ENCODE assay signal across 18 cellular contexts in the genomic region with DNA sequence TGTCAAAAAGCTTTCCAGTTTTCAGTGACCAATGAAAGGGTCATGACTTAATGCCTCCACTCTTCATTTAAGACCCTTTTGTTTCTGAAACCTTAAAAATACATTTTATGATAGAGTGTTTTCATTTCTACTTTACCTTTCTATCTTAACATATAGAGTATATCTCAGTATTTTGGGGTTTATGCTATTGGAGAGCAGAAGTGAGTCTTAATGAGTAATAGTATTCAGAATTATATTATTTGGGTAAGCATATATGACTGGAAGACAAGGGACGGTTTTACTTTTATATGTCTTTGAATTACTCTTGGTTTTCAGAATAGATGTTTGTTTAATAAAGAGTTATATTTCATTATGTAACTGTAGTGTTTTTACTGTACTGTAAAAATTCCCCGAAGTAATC. TPM values are rescaled to one million over a fixed set of nuclear protein-coding genes. Genes with fewer than 3 reads are reported as not detected.
DNase-seq lines count a peak whose midpoint lies in the region; ATAC-seq, FAIRE-seq and TF ChIP-seq lines count a peak whose summit lies in the region.
"Had no signal": no experiment of that assay in that cellular context is flagged by ENCODE, and none has a peak within 500 bp of the region (broad histone marks: within the 10 kb centered on the region; RNA-seq: fewer than 3 reads in every experiment).

No MANE protein-coding gene starts in this region.

- H2AFZ ChIP-seq in HepG2 (ENCODE audit: low read length) (no peak overlapping the region), PC-9 (no peak overlapping the region), hepatocyte (no peak overlapping the region)

- H3K4me3 ChIP-seq in HepG2 (replicated peaks in 1 of 3; ENCODE audit: insufficient read depth in 1 of 3, low read depth in 2 of 3, low read length in 3 of 3) (no peak overlapping the region), right lobe of liver (no peak overlapping the region), PC-9 (no peak overlapping the region), hepatocyte (no peak overlapping the region), brain microvascular endothelial cell (ENCODE audit: low read depth, low read length) (no peak overlapping the region), transverse colon (no peak overlapping the region)

- TF ChIP-seq RAD21 in HepG2 (CRISPR knock-in tag; IDR thresholded peaks at IDR 0.05): no peak

- no TSS peak for BruUV-seq in HepG2 (replicated peaks; lab: Mats Ljungman, UMichigan)
- no TSS peak for BruUV-seq in PC-9 (replicated peaks; lab: Mats Ljungman, UMichigan)

- H3K79me2 ChIP-seq in HepG2 (ENCODE audit: insufficient read depth, low read length) (peaks cover 74% of the 10 kb centered on the region), PC-9 (ENCODE audit: low read depth) (peaks cover 83% of the 10 kb centered on the region), hepatocyte (peaks cover 96% of the 10 kb centered on the region)

- H4K20me1 ChIP-seq in HepG2 (ENCODE audit: insufficient read depth, low read length) (peaks cover 37% of the 10 kb centered on the region), PC-9 (ENCODE audit: insufficient read depth) (peaks cover 20% of the 10 kb centered on the region), hepatocyte (ENCODE audit: insufficient read depth, poor library complexity, severe bottlenecking) (peaks cover 70% of the 10 kb centered on the region)

- no peak overlapping the region for H3K9ac ChIP-seq in HepG2 (ENCODE audit: insufficient read depth, low read depth, low read length)
- H3K9ac ChIP-seq: KMS-11 had no signal

- no peaks in the 10 kb centered on the region for H3K9me3 Mint-ChIP-seq in effector memory CD8-positive, alpha-beta T cell
- H3K9me3 Mint-ChIP-seq: CD14-positive monocyte had no signal

- H3K4me1 Mint-ChIP-seq in effector memory CD8-positive, alpha-beta T cell (ENCODE audit: low read depth in 2 of 2): peaks cover 6 to 11% of the 10 kb centered on the region in 2 donors
- H3K4me1 Mint-ChIP-seq: CD14-positive monocyte had no signal

- intact Hi-C loops in HepG2 (cut with micrococcal nuclease; ENCODE audit: unreplicated experiment) (loop anchor here (1.0 kb wide), 1 partner anchor 10 kb away; no protein-coding TSS in a partner anchor), right lobe of liver (cut with DNase I) (no loop called here), PC-9 (cut with micrococcal nuclease; ENCODE audit: unreplicated experiment) (no loop called here), transverse colon (cut with DNase I; ENCODE audit: low total_unique reads) (no loop called here)

- POLR2A ChIA-PET in HepG2 (lab: Yijun Ruan, JAX): interaction anchor here (0.8 to 1.1 kb wide), 3 partner anchors 10 to 11 kb away, joined by 4 to 9 read pairs (median 4); partner anchors contain the start of gene ARHGAP5
- POLR2A ChIA-PET in PC-9 (lab: Charles Lee; ENCODE audit: unreplicated experiment): interaction anchor here (0.9 kb wide), 1 partner anchor 136 kb away, joined by 10 read pairs; no protein-coding TSS in a partner anchor

- H3K27me3 Mint-ChIP-seq in effector memory CD8-positive, alpha-beta T cell: no peaks in the 10 kb centered on the region
- H3K27me3 Mint-ChIP-seq: B cell had no signal

- H3K4me1 ChIP-seq in HepG2 (ENCODE audit: insufficient read depth, low read length): peaks cover 48% of the 10 kb centered on the region
- peaks cover 0 to 14% (median 5%) of the 10 kb centered on the region in 4 donors for H3K4me1 ChIP-seq in right lobe of liver
- H3K4me1 ChIP-seq in PC-9 (replicated peaks; ENCODE audit: insufficient read depth): peaks cover 34% of the 10 kb centered on the region
- peaks cover 24% of the 10 kb centered on the region for H3K4me1 ChIP-seq in hepatocyte (ENCODE audit: insufficient read depth)
- peaks cover 13 to 58% (median 34%) of the 10 kb centered on the region in 4 donors for H3K4me1 ChIP-seq in transverse colon

- TF ChIP-seq CTCF in HepG2 (CRISPR knock-in tag; IDR thresholded peaks at IDR 0.05) (no peak), right lobe of liver (IDR thresholded peaks at IDR 0.05) (no peak), PC-9 (conservative IDR thresholded peaks at IDR 0.05) (no peak), hepatocyte (IDR thresholded peaks at IDR 0.05; ENCODE audit: poor library complexity) (no peak), brain microvascular endothelial cell (IDR thresholded peaks at IDR 0.05; ENCODE audit: low read depth, low read length, missing control alignments) (no peak), transverse colon (IDR thresholded peaks at IDR 0.05) (no peak)

- no peak for ATAC-seq in HepG2
- no peak for ATAC-seq in right lobe of liver
- no peak for ATAC-seq in effector memory CD8-positive, alpha-beta T cell (replicated peaks)

- in situ Hi-C loops in HepG2 (cut with HindIII; ENCODE audit: extremely low pct_ligation_motif_present, low pct_unique_long_range_greater_than_20kb): no loop called here
- in situ Hi-C loops in brain microvascular endothelial cell (cut with HindIII; ENCODE audit: low pct_ligation_motif_present, low sequenced_read_pairs): no loop called here
- in situ Hi-C loops in transverse colon (cut with MboI; ENCODE audit: low pct_ligation_motif_present in 1 of 4, low pct_unique_long_range_greater_than_20kb in 1 of 4, low sequenced_read_pairs in 3 of 4): loop anchor here in 2 of 4 donors (25.0 kb wide), 1 partner anchor 124 kb away; the partner anchor contains the start of genes RNU6-7 (in 2 of the 2) and RNU6-8 (in 2 of the 2)

- no peaks in the 10 kb centered on the region for H3K27me3 ChIP-seq in HepG2 (ENCODE audit: control insufficient read depth in 1 of 2, insufficient read depth in 2 of 2, low read length in 2 of 2)
- no peaks in the 10 kb centered on the region for H3K27me3 ChIP-seq in right lobe of liver
- H3K27me3 ChIP-seq in PC-9 (ENCODE audit: insufficient read depth, low read depth): no peaks in the 10 kb centered on the region
- H3K27me3 ChIP-seq in hepatocyte: no peaks in the 10 kb centered on the region
- no peaks in the 10 kb centered on the region for H3K27me3 ChIP-seq in brain microvascular endothelial cell (replicated peaks)
- no peaks in the 10 kb centered on the region for H3K27me3 ChIP-seq in transverse colon

- TF ChIP-seq POLR2A in HepG2 (IDR thresholded peaks at IDR 0.05; ENCODE audit: insufficient read depth in 1 of 2, low read depth in 2 of 2, low read length in 2 of 2) (no peak), right lobe of liver (IDR thresholded peaks at IDR 0.05) (no peak), transverse colon (IDR thresholded peaks at IDR 0.05) (no peak)

- no peak overlapping the region for H3K27ac Mint-ChIP-seq in effector memory CD8-positive, alpha-beta T cell
- H3K27ac Mint-ChIP-seq: B cell, CD14-positive monocyte had no signal

- H3K9me2 ChIP-seq in PC-9 (ENCODE audit: insufficient read depth) (no peaks in the 10 kb centered on the region), hepatocyte (replicated peaks; ENCODE audit: insufficient read depth) (no peaks in the 10 kb centered on the region)

- CTCF ChIA-PET in HepG2 (lab: Yijun Ruan, JAX; ENCODE audit: low intra/inter-chr PET ratio, low total read pairs) (no interaction called here), PC-9 (lab: Charles Lee) (no interaction called here)

- H3K27ac ChIP-seq in HepG2 (ENCODE audit: extremely low read length, insufficient read depth, low read length) (no peak overlapping the region), right lobe of liver (no peak overlapping the region), PC-9 (peak overlapping the region; percentile 28; the same call in 1 of the 2 replicates), hepatocyte (no peak overlapping the region), brain microvascular endothelial cell (no peak overlapping the region), transverse colon (no peak overlapping the region)
- H3K27ac ChIP-seq: KMS-11, RWPE1 had no signal

- 98% methylated on average over 2 of the region's 2 CpGs for WGBS in HepG2 (ENCODE audit: low lambda C conversion rate)
- WGBS in right lobe of liver (ENCODE audit: insufficient coverage, low coverage, low lambda C conversion rate, missing lambda C conversion rate): 88% methylated on average over 2 of the region's 2 CpGs
- WGBS in hepatocyte (ENCODE audit: low lambda C conversion rate, missing lambda C conversion rate): 55% methylated on average over 2 of the region's 2 CpGs
- 50% methylated on average over 2 of the region's 2 CpGs for WGBS in transverse colon (ENCODE audit: low coverage in 1 of 2), 2 donors

- H3K36me3 Mint-ChIP-seq in effector memory CD8-positive, alpha-beta T cell (ENCODE audit: insufficient read depth): peaks cover 9% of the 10 kb centered on the region

- no peak for DNase-seq in HepG2 (ENCODE audit: low spot score)
- DNase-seq in right lobe of liver: no peak
- DNase-seq in PC-9: no peak
- no peak for DNase-seq in hepatocyte (ENCODE audit: low spot score)
- no peak for DNase-seq in brain microvascular endothelial cell
- no peak for DNase-seq in transverse colon
- no peak for DNase-seq in effector memory CD8-positive, alpha-beta T cell
- no peak for DNase-seq in activated CD4-positive, alpha-beta T cell treated with anti-CD3 and anti-CD28 coated beads for 1 hour
- DNase-seq: MV-4-11, NCI-H1694, NCI-H524 treated with DMSO at 0.1 percent for 48 hours, OCI-M1, SIG-M5 had no signal

- H3F3A ChIP-seq in PC-9 (ENCODE audit: insufficient read depth, low read depth): peaks cover 11% of the 10 kb centered on the region

- no peak overlapping the region for H3K4me2 ChIP-seq in HepG2 (ENCODE audit: low read depth, low read length)
- peak overlapping the region; percentile 12 for H3K4me2 ChIP-seq in PC-9
- H3K4me2 ChIP-seq in hepatocyte: peak overlapping the region; percentile 4
- H3K4me2 ChIP-seq: KMS-11 had no signal

- no peak for TF ChIP-seq EP300 in HepG2 (IDR thresholded peaks at IDR 0.05; ENCODE audit: low read depth in 2 of 2, low read length in 2 of 2)
- TF ChIP-seq EP300 in HepG2 (CRISPR knock-in tag; IDR thresholded peaks at IDR 0.05; ENCODE audit: borderline replicate concordance): no peak
- TF ChIP-seq EP300 in transverse colon (IDR thresholded peaks at IDR 0.05; ENCODE audit: low read depth): no peak

- H3K4me3 Mint-ChIP-seq in effector memory CD8-positive, alpha-beta T cell: no peak overlapping the region
- H3K4me3 Mint-ChIP-seq: B cell, CD14-positive monocyte had no signal

- no peaks in the 10 kb centered on the region for H3K9me3 ChIP-seq in HepG2 (ENCODE audit: low read length)
- H3K9me3 ChIP-seq in right lobe of liver: no peaks in the 10 kb centered on the region
- H3K9me3 ChIP-seq in PC-9 (ENCODE audit: insufficient read depth, low read depth): no peaks in the 10 kb centered on the region
- H3K9me3 ChIP-seq in hepatocyte (ENCODE audit: low read depth): no peaks in the 10 kb centered on the region
- no peaks in the 10 kb centered on the region for H3K9me3 ChIP-seq in transverse colon

- peaks cover 9 to 27% of the 10 kb centered on the region in 2 experiments for H3K36me3 ChIP-seq in HepG2 (replicated peaks in 1 of 2; ENCODE audit: control insufficient read depth in 1 of 2, insufficient read depth in 2 of 2, low read length in 2 of 2)
- H3K36me3 ChIP-seq in right lobe of liver: peaks cover 0 to 9% (median 2%) of the 10 kb centered on the region in 4 donors
- peaks cover 26% of the 10 kb centered on the region for H3K36me3 ChIP-seq in PC-9 (ENCODE audit: low read depth)
- H3K36me3 ChIP-seq in hepatocyte (replicated peaks; ENCODE audit: insufficient read depth, low read depth): no peaks in the 10 kb centered on the region
- H3K36me3 ChIP-seq in brain microvascular endothelial cell (replicated peaks): peaks cover 10% of the 10 kb centered on the region
- peaks cover 0 to 13% (median 2%) of the 10 kb centered on the region in 4 donors for H3K36me3 ChIP-seq in transverse colon

- no peak for FAIRE-seq in HepG2 (lab: Jason Lieb, UNC)
- FAIRE-seq: GM12892 had no signal

RNA-seq across cellular contexts. Expression of gene ARHGAP5, which starts 10.8 kb away (rescaled TPM):
- total RNA-seq in HepG2 (2016; rRNA removed; fragmentation: Illumina TruSeq; extraction: Trizol): 144 and 251 TPM in 2 replicates
- total RNA-seq in HepG2 (2016; cell fraction: cytosol; rRNA removed; fragmentation: Illumina TruSeq; extraction: Trizol; ENCODE audit: low read depth): 107 and 120 TPM in 2 replicates
- 143 and 234 TPM in 2 replicates for total RNA-seq in HepG2 (2016; cell fraction: insoluble cytoplasmic fraction; rRNA removed; fragmentation: Illumina TruSeq; extraction: Trizol)
- total RNA-seq in HepG2 (2016; cell fraction: membrane; rRNA removed; fragmentation: Illumina TruSeq; extraction: Trizol): 251 and 354 TPM in 2 replicates
- total RNA-seq in HepG2 (2016; cell fraction: nucleus; rRNA removed; fragmentation: Illumina TruSeq; extraction: Trizol): 126 and 127 TPM in 2 replicates
- 33.2 and 33.7 TPM in 2 replicates for polyA plus RNA-seq in HepG2 (2011; rRNA removed)
- polyA plus RNA-seq in HepG2 (2011; cell fraction: cytosol; rRNA removed): 9.5 and 23.4 TPM in 2 replicates
- 16.4 and 21.5 TPM in 2 replicates for polyA plus RNA-seq in HepG2 (2011; cell fraction: nucleus; rRNA removed)
- 66.9 and 68.2 TPM in 2 replicates for polyA plus RNA-seq in HepG2 (2012)
- 7.1 and 8.7 TPM in 2 replicates for polyA plus RNA-seq in HepG2 (2016; cell fraction: cytosol; fragmentation: Illumina TruSeq; extraction: Trizol; ENCODE audit: low read depth)
- 97.2 and 109 TPM in 2 replicates for polyA plus RNA-seq in HepG2 (2016; cell fraction: insoluble cytoplasmic fraction; fragmentation: Illumina TruSeq; extraction: Trizol; ENCODE audit: low read depth)
- 24.4 and 27.7 TPM in 2 replicates for polyA plus RNA-seq in HepG2 (2016; cell fraction: membrane; fragmentation: Illumina TruSeq; extraction: Trizol; ENCODE audit: low read depth)
- polyA plus RNA-seq in HepG2 (2016; cell fraction: nucleus; fragmentation: Illumina TruSeq; extraction: Trizol; ENCODE audit: insufficient read depth, low read depth): 58.3 and 60.5 TPM in 2 replicates
- 32.3 and 33.4 TPM in 2 replicates for polyA minus RNA-seq in HepG2 (2011; rRNA and poly(A)+ RNA removed; ENCODE audit: low replicate concordance)
- polyA minus RNA-seq in HepG2 (2011; cell fraction: cytosol; rRNA and poly(A)+ RNA removed): 126 and 147 TPM in 2 replicates
- 187 and 220 TPM in 2 replicates for polyA minus RNA-seq in HepG2 (2011; cell fraction: nucleus; rRNA and poly(A)+ RNA removed)
- 10 to 100 TPM; 32.0 to 60.5 (median 50.1) TPM for total RNA-seq in right lobe of liver
- total RNA-seq in PC-9 (2021): 45.3 and 58.6 TPM in 2 replicates
- 136 and 144 TPM in 2 replicates for total RNA-seq in hepatocyte
- polyA plus RNA-seq in hepatocyte: 14.2 and 16.5 TPM in 2 replicates
- total RNA-seq in transverse colon: 100 to 1,000 TPM in 1 of 4 donors, 10 to 100 TPM in 3; 66.5 to 120 (median 85.3) TPM
